ENCODE assay signal across 15 cellular contexts in the genomic region with DNA sequence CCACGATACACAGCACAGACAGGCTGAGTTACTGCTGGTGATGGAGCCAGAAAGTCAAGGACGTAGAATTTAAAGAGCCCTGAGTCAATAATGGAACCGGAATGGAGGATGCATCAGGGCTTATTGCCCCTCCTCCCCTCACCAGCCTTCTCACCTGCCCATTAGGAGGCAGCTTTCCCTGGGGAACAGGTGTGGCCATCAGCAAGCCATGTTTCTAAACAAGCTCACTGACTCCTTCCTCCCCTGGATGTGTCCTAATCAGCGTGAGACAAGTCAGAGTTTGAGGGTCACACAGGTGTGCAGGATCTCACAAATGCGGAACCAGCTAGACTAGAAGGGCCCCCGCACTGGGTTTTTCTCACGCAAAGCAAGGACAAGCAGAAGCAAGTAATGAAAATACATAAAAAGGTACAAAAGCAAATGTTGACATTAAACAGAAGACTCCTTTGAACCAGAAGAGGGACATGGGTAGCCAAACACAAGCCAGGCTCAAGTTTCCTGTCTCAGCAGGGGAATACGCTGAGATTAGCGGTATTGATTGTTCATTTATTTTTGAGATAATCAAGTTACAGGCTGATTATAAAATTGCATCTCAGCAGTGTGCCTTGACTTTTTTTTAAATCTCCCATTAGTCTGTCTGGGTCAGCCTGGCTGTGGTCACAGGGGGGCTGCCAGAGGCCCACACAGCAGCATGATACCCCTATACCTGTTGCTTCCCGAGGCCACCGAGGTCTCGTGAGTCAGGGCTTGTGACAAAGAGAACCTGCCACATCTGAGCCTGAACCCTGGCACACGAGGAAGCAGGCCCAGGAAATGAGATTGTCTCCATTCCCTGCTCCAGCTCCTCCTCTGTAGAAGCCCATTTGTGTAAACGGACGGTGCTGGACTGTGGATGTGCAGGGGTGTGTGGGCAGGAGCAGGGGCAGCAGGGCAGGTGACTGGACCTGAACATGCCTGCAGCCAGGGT. TPM values are rescaled to one million over a fixed set of nuclear protein-coding genes. Genes with fewer than 3 reads are reported as not detected.
DNase-seq lines count a peak whose midpoint lies in the region; ATAC-seq, FAIRE-seq and TF ChIP-seq lines count a peak whose summit lies in the region.
"Had no signal": no experiment of that assay in that cellular context is flagged by ENCODE, and none has a peak within 500 bp of the region (broad histone marks: within the 10 kb centered on the region; RNA-seq: fewer than 3 reads in every experiment).

No MANE protein-coding gene starts in this region.

- no peak overlapping the region for H2BK12ac ChIP-seq in neuronal stem cell (ENCODE audit: low read length)

- H4K91ac ChIP-seq in neuronal stem cell (ENCODE audit: low read depth, low read length, poor library complexity): no peak overlapping the region

- H3K9ac ChIP-seq in HUES48 (ENCODE audit: low read depth, low read length) (no peak overlapping the region), neuronal stem cell (ENCODE audit: low read depth, low read length, poor library complexity) (no peak overlapping the region)

- TF ChIP-seq CTCF in esophagus muscularis mucosa (IDR thresholded peaks at IDR 0.05): no peak

- peak overlapping the region; percentile 23 for H3K27ac ChIP-seq in HUES48 (ENCODE audit: low read depth, low read length)
- no peak overlapping the region for H3K27ac ChIP-seq in esophagus muscularis mucosa (replicated peaks in 1 of 4)
- H3K27ac ChIP-seq in small intestine (ENCODE audit: low read depth in 1 of 2, low read length in 1 of 2): no peak overlapping the region
- no peak overlapping the region for H3K27ac ChIP-seq in neuronal stem cell (replicated peaks; ENCODE audit: low read length)
- H3K27ac ChIP-seq: esophagus squamous epithelium had no signal

- no peak for TF ChIP-seq EP300 in esophagus muscularis mucosa (IDR thresholded peaks at IDR 0.05)

- no peak overlapping the region for H2BK15ac ChIP-seq in neuronal stem cell (ENCODE audit: low read length)

- no peak overlapping the region for H2BK5ac ChIP-seq in neuronal stem cell (ENCODE audit: low read length)

- WGBS in esophagus muscularis mucosa: 85% methylated on average over 15 of the region's 15 CpGs
- WGBS in small intestine, 3 donors: 51 to 72% (median 64%) methylated on average over 15 of the region's 15 CpGs
- WGBS in neuronal stem cell (ENCODE audit: extremely low coverage in 2 of 2, insufficient read length in 2 of 2, insufficient replicate concordance in 1 of 2), 2 donors: no CpG with 5 or more reads among the region's 15 CpGs

- H3K9me3 ChIP-seq in HUES48 (ENCODE audit: control insufficient read depth, insufficient read depth, low read length): no peaks in the 10 kb centered on the region
- peaks cover 0 to 8% (median 0%) of the 10 kb centered on the region in 4 donors for H3K9me3 ChIP-seq in esophagus muscularis mucosa
- H3K9me3 ChIP-seq in small intestine (ENCODE audit: control insufficient read depth, low read depth): no peaks in the 10 kb centered on the region
- no peaks in the 10 kb centered on the region for H3K9me3 ChIP-seq in neuronal stem cell (replicated peaks in 1 of 2; ENCODE audit: control insufficient read depth in 2 of 2, insufficient read depth in 1 of 2, low read depth in 1 of 2, low read length in 2 of 2)

- H3K23ac ChIP-seq in neuronal stem cell (ENCODE audit: low read depth, low read length, poor library complexity): no peak overlapping the region

- FAIRE-seq in small intestine (lab: Jason Lieb, UNC): no peak
- FAIRE-seq: H54 had no signal

- intact Hi-C loops in esophagus muscularis mucosa (cut with DNase I): no loop called here

- no peak overlapping the region for H4K8ac ChIP-seq in neuronal stem cell (ENCODE audit: low read depth, low read length)

- H3K36me3 ChIP-seq in HUES48 (ENCODE audit: control insufficient read depth, insufficient read depth, low read length) (no peaks in the 10 kb centered on the region), esophagus muscularis mucosa (no peaks in the 10 kb centered on the region), small intestine (ENCODE audit: control insufficient read depth in 2 of 2, insufficient read depth in 2 of 2, low read length in 2 of 2) (no peaks in the 10 kb centered on the region), neuronal stem cell (replicated peaks in 1 of 2; ENCODE audit: control insufficient read depth in 2 of 2, insufficient read depth in 2 of 2, low read length in 2 of 2) (no peaks in the 10 kb centered on the region)
- H3K36me3 ChIP-seq: esophagus squamous epithelium had no signal

- DNase-seq in NCI-H2107 treated with DMSO at 0.1 percent for 48 hours (lab: John Stamatoyannopoulos, UW; ENCODE audit: unreplicated experiment) (peak; percentile 62), esophagus muscularis mucosa (ENCODE audit: extremely low spot score) (peak; percentile 87), small intestine (peak; percentile 8), neuronal stem cell (ENCODE audit: low spot score) (no peak)
- DNase-seq in activated CD4-positive, CD25-positive, alpha-beta regulatory T cell (lab: John Stamatoyannopoulos, UW): no peak
- DNase-seq: esophagus squamous epithelium; retina; stimulated activated CD4-positive, alpha-beta T cell treated with anti-CD3 and anti-CD28 coated beads, Interleukin-4, amount 100 ng/mL, for 24 hours had no signal

- no peak overlapping the region for H3K4ac ChIP-seq in neuronal stem cell (ENCODE audit: low read length)

- H3K79me1 ChIP-seq in neuronal stem cell (ENCODE audit: low read depth, low read length): no peaks in the 10 kb centered on the region

- H2AK5ac ChIP-seq in neuronal stem cell (ENCODE audit: low read depth, low read length): no peak overlapping the region

- H3K4me1 ChIP-seq in HUES48 (ENCODE audit: control insufficient read depth, insufficient read depth, low read length) (peaks cover 14% of the 10 kb centered on the region), esophagus muscularis mucosa (peaks cover 0 to 2% (median 0%) of the 10 kb centered on the region in 4 donors), small intestine (ENCODE audit: control insufficient read depth in 2 of 2, insufficient read depth in 1 of 2, low read depth in 1 of 2, low read length in 1 of 2) (no peaks in the 10 kb centered on the region), neuronal stem cell (ENCODE audit: control insufficient read depth in 2 of 2, insufficient read depth in 1 of 2, low read depth in 1 of 2, low read length in 2 of 2) (no peaks in the 10 kb centered on the region)
- H3K4me1 ChIP-seq: esophagus squamous epithelium had no signal

- H3K27me3 ChIP-seq in HUES48 (ENCODE audit: control insufficient read depth, insufficient read depth, low read length): no peaks in the 10 kb centered on the region
- no peaks in the 10 kb centered on the region for H3K27me3 ChIP-seq in esophagus muscularis mucosa
- no peaks in the 10 kb centered on the region for H3K27me3 ChIP-seq in small intestine (ENCODE audit: control insufficient read depth in 2 of 2, insufficient read depth in 2 of 2, low read length in 2 of 2)
- no peaks in the 10 kb centered on the region for H3K27me3 ChIP-seq in neuronal stem cell (ENCODE audit: control insufficient read depth in 3 of 3, insufficient read depth in 3 of 3, low read depth in 1 of 3, low read length in 3 of 3)
- H3K27me3 ChIP-seq: esophagus squamous epithelium had no signal

- no peak for TF ChIP-seq POLR2A in esophagus muscularis mucosa (IDR thresholded peaks at IDR 0.05; ENCODE audit: low read depth)

- H2BK120ac ChIP-seq in neuronal stem cell (ENCODE audit: low read depth, low read length): no peak overlapping the region

- H3K14ac ChIP-seq in neuronal stem cell (ENCODE audit: low read length): no peak overlapping the region

- no peak overlapping the region for H3K4me3 ChIP-seq in HUES48 (ENCODE audit: low read depth, low read length)
- H3K4me3 ChIP-seq in esophagus muscularis mucosa: no peak overlapping the region
- no peak overlapping the region for H3K4me3 ChIP-seq in small intestine (ENCODE audit: low read depth in 1 of 2, low read length in 2 of 2)
- H3K4me3 ChIP-seq in neuronal stem cell (ENCODE audit: low read length in 2 of 2): peak overlapping the region in 1 of 2 donors; percentile 6
- H3K4me3 ChIP-seq: esophagus squamous epithelium had no signal

- no peak for ATAC-seq in GM19395 (IDR thresholded peaks at IDR 0.05; ENCODE audit: unreplicated experiment)

- no peak overlapping the region for H3K4me2 ChIP-seq in neuronal stem cell (ENCODE audit: insufficient read depth, low read length, poor library complexity, severe bottlenecking)

- H2AFZ ChIP-seq in neuronal stem cell (ENCODE audit: low read length): no peak overlapping the region

- H3K18ac ChIP-seq in neuronal stem cell (ENCODE audit: low read length): no peak overlapping the region

RNA-seq across cellular contexts. Expression of a gene that starts 37.4 kb away (rescaled TPM):
- 1 to 10 TPM; 1.2 to 3.4 (median 1.5) TPM for total RNA-seq in esophagus muscularis mucosa
- under 1 TPM in 1 of 3 donors, not detected in 2; 0.18 TPM for polyA plus RNA-seq in small intestine
- not detected for polyA plus RNA-seq in neuronal stem cell (2013, experiment 1 of 2)
- polyA plus RNA-seq in neuronal stem cell (2013, experiment 2 of 2): not detected
- total RNA-seq: activated CD8-positive, alpha-beta memory T cell treated with anti-CD3 and anti-CD28 coated beads for 36 hours; activated naive CD4-positive, alpha-beta T cell treated with anti-CD3 and anti-CD28 coated beads, Interleukin-2, amount 50 U/mL, for 72 hours; esophagus squamous epithelium; HT1080; mononuclear cell had no signal

Comparison
In these comparisons a context has a peak if more than half of its experiments do, and no peak if none do; other contexts are left out.
1. DNase-seq: peak in NCI-H2107 treated with DMSO at 0.1 percent for 48 hours (single experiment), esophagus muscularis mucosa (single experiment) and small intestine (single experiment); none in neuronal stem cell (single experiment) and activated CD4-positive, CD25-positive, alpha-beta regulatory T cell (0 of 4).